Comparison of ENCODE assay signal across 7 cellular contexts in the genomic region with DNA sequence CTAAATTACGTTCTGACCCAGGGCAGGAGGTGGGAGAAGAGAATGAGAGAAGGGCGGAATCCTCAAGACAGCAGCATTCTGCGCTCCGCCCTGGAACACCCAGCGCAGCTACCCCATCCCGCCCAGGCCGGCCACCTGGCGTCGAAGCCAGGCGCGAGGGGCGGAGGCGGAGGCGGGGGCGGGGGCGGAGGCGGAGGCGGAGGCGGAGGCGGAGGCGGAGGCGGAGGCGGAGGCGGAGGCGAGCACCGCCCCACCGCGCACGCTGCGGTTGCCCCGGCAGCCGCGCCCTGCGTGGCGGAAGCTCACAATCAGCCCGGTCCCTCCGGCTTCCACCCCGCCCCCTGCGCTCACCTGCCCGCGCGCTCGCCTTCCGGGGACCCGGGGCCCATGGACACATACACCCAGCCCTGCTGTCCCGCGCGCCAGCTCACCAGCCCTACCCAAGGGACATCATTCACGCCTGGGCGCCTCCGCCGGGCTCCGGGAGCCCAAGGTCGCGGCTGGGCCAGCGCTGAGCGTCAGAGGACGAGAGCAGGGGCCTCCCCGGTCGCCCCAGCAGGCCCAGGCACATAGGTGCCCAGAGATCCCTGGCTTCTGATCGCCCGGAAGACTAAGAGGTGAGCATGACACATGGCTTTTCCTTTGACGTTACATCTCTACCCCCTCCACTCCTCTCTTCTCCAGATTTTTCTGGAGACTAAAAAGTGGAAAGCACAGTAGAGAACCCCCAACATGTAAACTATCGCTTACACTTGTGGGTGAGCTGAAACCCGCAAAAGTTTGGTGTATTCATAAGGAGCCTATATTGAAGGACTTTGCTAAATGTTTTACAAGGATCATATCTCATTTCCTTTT. TPM values are rescaled to one million over a fixed set of nuclear protein-coding genes. Genes with fewer than 3 reads are reported as not detected.
DNase-seq lines count a peak whose midpoint lies in the region; ATAC-seq and TF ChIP-seq lines count a peak whose summit lies in the region.

A gene (plus strand): TSS at position 271 of the 855 bp plus-strand sequence. CDS start 3,315 bp downstream, outside the sequence.

- POLR2A ChIA-PET in activated B cell treated with CpG ODN at 0.5 μM for 24 hours (lab: Charles Lee) = interaction anchor here (1.0 kb wide), 1 partner anchor 399 kb away, joined by 5 read pairs; a partner anchor contains a TSS

- peaks cover 6% of the 10 kb centered on the region for H3K4me1 Mint-ChIP-seq in activated B cell treated with CpG ODN at 0.5 μM for 24 hours

- DNase-seq in NCI-H2081 treated with DMSO at 0.1 percent for 48 hours (lab: John Stamatoyannopoulos, UW) (peak; percentile 53), activated B cell treated with CpG ODN at 0.5 μM for 24 hours (peak; percentile 73), caudate nucleus (lab: John Stamatoyannopoulos, UW) (peak in 43 of 61 donors; percentile 6 to 81 (median 34)), islet precursor cell (peak; percentile 91)
- DNase-seq in stimulated activated CD4-positive, alpha-beta T cell treated with anti-CD3 and anti-CD28 coated beads, Interleukin-12 subunit alpha, Interleukin-12 subunit beta, amount 100 ng/mL, for 48 hours (ENCODE audit: low read depth in 2 of 3, low spot score in 1 of 3) = peak; percentile 21 to 25 (median 23)

- H3K9me3 Mint-ChIP-seq in activated B cell treated with CpG ODN at 0.5 μM for 24 hours = no peaks in the 10 kb centered on the region

- intact Hi-C loops in activated B cell treated with CpG ODN at 0.5 μM for 24 hours (cut with micrococcal nuclease) = loop anchor here (1.0 to 2.0 kb wide), 3 partner anchors 25 to 400 kb away; a partner anchor contains a TSS

- H3K27ac Mint-ChIP-seq in activated B cell treated with CpG ODN at 0.5 μM for 24 hours = no peak within 1 kb of the TSS

- TF ChIP-seq CTCF in activated B cell treated with CpG ODN at 0.5 μM for 24 hours (IDR thresholded peaks at IDR 0.05) = no peak

- CTCF ChIA-PET in activated B cell treated with CpG ODN at 0.5 μM for 24 hours (lab: Charles Lee) = no interaction called here

- peaks cover 13% of the 10 kb centered on the region for H3K27me3 Mint-ChIP-seq in activated B cell treated with CpG ODN at 0.5 μM for 24 hours

- ATAC-seq in GM18858 (IDR thresholded peaks at IDR 0.05; ENCODE audit: unreplicated experiment) (peak; percentile 78), HG03064 (IDR thresholded peaks at IDR 0.05; ENCODE audit: low read depth, unreplicated experiment) (peak; percentile 91), activated B cell treated with CpG ODN at 0.5 μM for 24 hours (ENCODE audit: low read depth) (peak; percentile 97)

- H3K4me3 Mint-ChIP-seq in activated B cell treated with CpG ODN at 0.5 μM for 24 hours = peak within 1 kb of the TSS; percentile 75

- peak within 1 kb of the TSS; percentile 44 for H3K27ac ChIP-seq in caudate nucleus (ENCODE audit: low read depth, low read length)

- peaks cover 5% of the 10 kb centered on the region for H3K36me3 Mint-ChIP-seq in activated B cell treated with CpG ODN at 0.5 μM for 24 hours (ENCODE audit: low read depth)

RNA-seq across cellular contexts. Expression of the gene that starts here (rescaled TPM):
- total RNA-seq in activated B cell treated with CpG ODN at 0.5 μM for 24 hours = 2.0 and 2.6 TPM in 2 replicates

Comparison
In these comparisons a context has a peak if more than half of its experiments do, and no peak if none do; other contexts are left out.
1. Peak in every context shown above with its lines: DNase-seq, ATAC-seq and H3K27ac ChIP-seq.
2. DNase-seq: peak in every context shown above with its lines; median percentile 91 in islet precursor cell; 73 in activated B cell treated with CpG ODN at 0.5 μM for 24 hours; 53 in NCI-H2081 treated with DMSO at 0.1 percent for 48 hours; 34 in caudate nucleus; 23 in stimulated activated CD4-positive, alpha-beta T cell treated with anti-CD3 and anti-CD28 coated beads, Interleukin-12 subunit alpha, Interleukin-12 subunit beta, amount 100 ng/mL, for 48 hours.